In the genomic region with DNA sequence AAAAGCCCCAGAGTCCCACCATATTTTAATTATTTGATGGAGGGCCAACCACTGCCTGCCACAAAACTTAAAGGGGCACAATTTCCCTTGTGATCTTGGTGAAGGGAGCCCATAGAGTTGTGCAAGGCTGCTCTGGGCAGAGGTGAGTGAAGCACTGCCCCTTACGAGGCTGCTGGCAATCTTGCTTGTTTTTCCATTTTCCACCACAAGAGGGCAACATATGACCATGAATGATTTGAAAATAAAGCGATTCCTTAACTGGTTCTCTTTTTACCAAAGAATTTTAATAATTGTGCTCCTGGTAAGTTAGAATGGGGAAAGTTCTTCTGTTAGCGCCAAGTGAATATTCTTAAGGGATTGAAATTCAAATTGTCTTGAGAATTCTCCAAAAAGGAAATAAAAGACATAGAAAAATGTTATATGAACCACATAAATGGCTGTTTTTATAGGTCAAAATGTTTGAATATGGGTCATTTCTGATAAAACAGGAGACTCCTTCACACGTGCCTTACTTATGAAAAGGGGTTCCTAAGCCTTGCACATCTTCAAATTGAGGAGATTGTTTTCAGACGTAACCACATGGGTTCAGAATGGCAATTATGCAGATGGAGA, we compare ENCODE assay signal across 1 cellular context.
A peak's percentile ranks its signal among the peaks of the same experiment; 100 is the strongest.
TF ChIP-seq lines count a peak whose summit lies in the region.

No MANE protein-coding gene starts in this region.

TF ChIP-seq in HepG2, 621 proteins besides CTCF, POLR2A, EP300 and RAD21 (continued from another document):
- TF ChIP-seq ZNF292 (CRISPR knock-in tag; IDR thresholded peaks at IDR 0.05; ENCODE audit: borderline replicate concordance, low read depth) (no peak), SMC3 (IDR thresholded peaks at IDR 0.05; ENCODE audit: low read length) (peak; percentile 65; the same call in 1 of the 2 replicates), KAT7 (CRISPR knock-in tag; IDR thresholded peaks at IDR 0.05; ENCODE audit: borderline replicate concordance) (no peak), ESRRA (CRISPR knock-in tag; IDR thresholded peaks at IDR 0.05; ENCODE audit: low read depth) (no peak), ZNF543 (CRISPR knock-in tag; IDR thresholded peaks at IDR 0.05) (no peak), CEBPG (CRISPR knock-in tag; IDR thresholded peaks at IDR 0.05) (peak; percentile 27; the same call in 1 of the 2 replicates), SATB2 (CRISPR knock-in tag; IDR thresholded peaks at IDR 0.05) (no peak), TGIF2 (CRISPR knock-in tag; IDR thresholded peaks at IDR 0.05) (no peak), SUZ12 (IDR thresholded peaks at IDR 0.05; ENCODE audit: low read depth, low read length) (no peak), ZNF558 (CRISPR knock-in tag; IDR thresholded peaks at IDR 0.05; ENCODE audit: borderline replicate concordance) (no peak)
- TF ChIP-seq, protein P1, sequence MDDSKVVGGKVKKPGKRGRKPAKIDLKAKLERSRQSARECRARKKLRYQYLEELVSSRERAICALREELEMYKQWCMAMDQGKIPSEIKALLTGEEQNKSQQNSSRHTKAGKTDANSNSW (CRISPR knock-in tag; IDR thresholded peaks at IDR 0.05; ENCODE audit: borderline replicate concordance), result no peak
